In the genomic region with DNA sequence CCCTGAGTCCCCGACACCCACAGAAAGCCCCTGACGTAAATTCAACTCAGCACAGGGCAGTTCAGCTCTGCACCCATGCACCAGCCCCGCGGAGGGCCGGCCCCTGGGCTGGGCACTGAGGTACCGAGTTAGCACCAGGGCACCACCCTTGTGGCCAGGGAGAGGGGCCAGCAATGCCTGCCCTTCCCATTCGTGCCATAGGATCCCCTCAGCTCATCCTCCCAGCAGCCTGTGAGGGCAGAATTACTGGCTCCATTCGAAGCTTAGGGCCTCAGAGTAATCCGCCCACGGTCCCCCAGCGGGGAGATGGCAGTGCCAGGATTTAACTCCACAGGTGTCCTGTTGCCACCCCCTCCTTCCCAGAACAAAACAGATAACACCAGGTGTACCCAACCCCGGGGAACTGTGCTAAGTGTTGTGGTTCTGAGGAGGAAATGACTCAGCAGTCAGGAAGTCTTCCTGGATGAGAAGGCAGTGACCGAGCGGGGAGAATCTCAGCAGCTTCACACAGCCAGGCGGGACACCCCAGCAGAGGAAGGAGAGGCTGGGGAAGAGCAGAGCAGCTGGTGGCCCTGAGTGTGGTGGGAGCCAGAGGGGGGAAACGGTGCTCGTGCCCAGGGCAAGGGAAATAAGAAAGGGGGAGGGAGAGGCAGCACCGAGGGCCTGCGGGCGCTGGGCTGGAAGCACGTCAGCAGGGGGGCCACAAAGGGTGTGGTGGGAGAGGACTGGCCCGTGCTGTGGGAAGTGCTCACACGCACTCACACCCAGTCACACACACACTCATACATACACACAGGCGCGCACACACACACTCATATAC, we compare ENCODE assay signal across 9 cellular contexts. TPM values are rescaled to one million over a fixed set of nuclear protein-coding genes. Genes with fewer than 3 reads are reported as not detected.
DNase-seq lines count a peak whose midpoint lies in the region; ATAC-seq, FAIRE-seq and TF ChIP-seq lines count a peak whose summit lies in the region.
"Had no signal": no experiment of that assay in that cellular context is flagged by ENCODE, and none has a peak within 500 bp of the region (broad histone marks: within the 10 kb centered on the region; RNA-seq: fewer than 3 reads in every experiment).

No MANE protein-coding gene starts in this region.

- H3K27ac ChIP-seq in endothelial cell of umbilical vein (ENCODE audit: insufficient read depth, low read depth, low read length) (peak overlapping the region; percentile 4), upper lobe of left lung (peak overlapping the region; percentile 56 to 87 (median 79))
- H3K27ac ChIP-seq: cardiac muscle cell had no signal

- 31 to 51% methylated on average over 19 to 24 of the region's 25 CpGs for WGBS in upper lobe of left lung, 2 donors

- no peak overlapping the region for H3K4me2 ChIP-seq in endothelial cell of umbilical vein (ENCODE audit: insufficient read depth, low read length)

- CTCF ChIA-PET in activated CD4-positive, alpha-beta T cell treated with anti-CD3 and anti-CD28 coated beads for 36 hours (lab: Charles Lee) = no interaction called here
- CTCF ChIA-PET in endothelial cell of umbilical vein (lab: Charles Lee) = interaction anchor here (1.2 to 2.0 kb wide), 6 partner anchors 11 to 236 kb away, joined by 3 to 15 read pairs (median 4); no protein-coding TSS in a partner anchor

- POLR2A ChIA-PET in activated CD4-positive, alpha-beta T cell treated with anti-CD3 and anti-CD28 coated beads for 36 hours (lab: Charles Lee) = no interaction called here
- POLR2A ChIA-PET in endothelial cell of umbilical vein (lab: Charles Lee) = no interaction called here

- H3K4me1 ChIP-seq in endothelial cell of umbilical vein (ENCODE audit: control insufficient read depth, extremely low read depth, insufficient read depth, low read length) = peaks cover 27% of the 10 kb centered on the region
- H3K4me1 ChIP-seq in upper lobe of left lung = peaks cover 25 to 45% (median 32%) of the 10 kb centered on the region in 4 donors

- TF ChIP-seq EP300 in upper lobe of left lung (IDR thresholded peaks at IDR 0.05) = peak in 1 of 4 donors; percentile 7

- H3K4me3 ChIP-seq in endothelial cell of umbilical vein (replicated peaks in 1 of 3; ENCODE audit: insufficient read depth in 1 of 3, low read depth in 1 of 3, low read length in 3 of 3) = no peak overlapping the region
- peak overlapping the region in 1 of 4 donors; percentile 11 for H3K4me3 ChIP-seq in upper lobe of left lung
- H3K4me3 ChIP-seq: cardiac muscle cell had no signal

- H3K27me3 Mint-ChIP-seq in activated CD4-positive, alpha-beta T cell treated with anti-CD3 and anti-CD28 coated beads for 36 hours = peaks cover 11% of the 10 kb centered on the region

- no peak overlapping the region for H3K9ac ChIP-seq in endothelial cell of umbilical vein (replicated peaks; ENCODE audit: extremely low read depth, insufficient read depth, low read length)

- H3K9me3 ChIP-seq in endothelial cell of umbilical vein (replicated peaks; ENCODE audit: control insufficient read depth, insufficient read depth, low read length) (no peaks in the 10 kb centered on the region), upper lobe of left lung (no peaks in the 10 kb centered on the region)

- no peak for TF ChIP-seq POLR2A in endothelial cell of umbilical vein (IDR thresholded peaks at IDR 0.05; ENCODE audit: low read depth, low read length)
- TF ChIP-seq POLR2A in upper lobe of left lung (IDR thresholded peaks at IDR 0.05) = no peak

- H3K9me1 ChIP-seq in endothelial cell of umbilical vein (replicated peaks; ENCODE audit: control insufficient read depth, extremely low read depth, insufficient read depth, low read length) = no peaks in the 10 kb centered on the region

- no peaks in the 10 kb centered on the region for H3K36me3 ChIP-seq in endothelial cell of umbilical vein (ENCODE audit: control insufficient read depth in 2 of 2, extremely low read depth in 1 of 2, insufficient read depth in 2 of 2, low read length in 2 of 2)
- no peaks in the 10 kb centered on the region for H3K36me3 ChIP-seq in upper lobe of left lung
- H3K36me3 ChIP-seq: cardiac muscle cell had no signal

- BruUV-seq in endothelial cell of umbilical vein (replicated peaks; lab: Mats Ljungman, UMichigan) = no TSS peak

- H4K20me1 ChIP-seq in endothelial cell of umbilical vein (replicated peaks; ENCODE audit: control insufficient read depth, extremely low read depth, insufficient read depth, low read length) = no peaks in the 10 kb centered on the region

- H3K27ac Mint-ChIP-seq in activated CD4-positive, alpha-beta T cell treated with anti-CD3 and anti-CD28 coated beads for 36 hours = no peak overlapping the region

- H3K36me3 Mint-ChIP-seq in activated CD4-positive, alpha-beta T cell treated with anti-CD3 and anti-CD28 coated beads for 36 hours (ENCODE audit: low read depth) = no peaks in the 10 kb centered on the region

- peak overlapping the region; percentile 0 for H3K4me3 Mint-ChIP-seq in activated CD4-positive, alpha-beta T cell treated with anti-CD3 and anti-CD28 coated beads for 36 hours

- no peaks in the 10 kb centered on the region for H3K79me2 ChIP-seq in endothelial cell of umbilical vein (ENCODE audit: control insufficient read depth, insufficient read depth, low read length)

- peak; percentile 75 for DNase-seq in GM13976 (ENCODE audit: low spot score)
- peak; percentile 62 for DNase-seq in NCI-H1417 treated with DMSO at 0.1 percent for 48 hours (lab: John Stamatoyannopoulos, UW)
- DNase-seq in activated CD4-positive, alpha-beta T cell treated with anti-CD3 and anti-CD28 coated beads for 36 hours = peak; percentile 72
- DNase-seq in endothelial cell of umbilical vein (ENCODE audit: low read depth, low spot score) = peak; percentile 89
- DNase-seq in myocyte (ENCODE audit: low read depth) = peak; percentile 99
- peak; percentile 81 to 84 for DNase-seq in upper lobe of left lung
- DNase-seq in NCI-H1694 (lab: John Stamatoyannopoulos, UW) = no peak

- intact Hi-C loops in activated CD4-positive, alpha-beta T cell treated with anti-CD3 and anti-CD28 coated beads for 36 hours (cut with DNase I, micrococcal nuclease) = loop anchor here in 1 of 2 experiments (1.0 to 5.0 kb wide), 3 partner anchors 28 to 156 kb away; no protein-coding TSS in a partner anchor
- intact Hi-C loops in endothelial cell of umbilical vein (cut with micrococcal nuclease) = loop anchor here (1.0 to 2.0 kb wide), 4 partner anchors 33 to 158 kb away; partner anchors contain the start of gene CHST15

- H2AFZ ChIP-seq in endothelial cell of umbilical vein (ENCODE audit: low read depth, low read length) = no peak overlapping the region

- in situ Hi-C loops in GM13976 (cut with MboI; ENCODE audit: low sequenced_read_pairs, unreplicated experiment) = no loop called here

- H3K27me3 ChIP-seq in endothelial cell of umbilical vein (ENCODE audit: control insufficient read depth in 2 of 2, insufficient read depth in 2 of 2, low read length in 2 of 2) (no peaks in the 10 kb centered on the region), upper lobe of left lung (no peaks in the 10 kb centered on the region)
- H3K27me3 ChIP-seq: cardiac muscle cell had no signal

- H3K4me1 Mint-ChIP-seq in activated CD4-positive, alpha-beta T cell treated with anti-CD3 and anti-CD28 coated beads for 36 hours = no peaks in the 10 kb centered on the region

- ATAC-seq in HG02642 (IDR thresholded peaks at IDR 0.05; ENCODE audit: poor library complexity, unreplicated experiment) = peak; percentile 82
- peak; percentile 85 for ATAC-seq in activated CD4-positive, alpha-beta T cell treated with anti-CD3 and anti-CD28 coated beads for 36 hours
- peak; percentile 53 to 80 for ATAC-seq in upper lobe of left lung (ENCODE audit: low FRiP score in 2 of 2)

- TF ChIP-seq CTCF in GM13976 (IDR thresholded peaks at IDR 0.05; ENCODE audit: borderline replicate concordance, control extremely low read depth, extremely low read depth, insufficient read depth, missing control alignments) = no peak
- no peak for TF ChIP-seq CTCF in endothelial cell of umbilical vein (IDR thresholded peaks at IDR 0.05; ENCODE audit: extremely low read depth in 1 of 2, insufficient read depth in 1 of 2, low read depth in 1 of 2, low read length in 2 of 2)
- peak in 1 of 6 experiments; percentile 5 for TF ChIP-seq CTCF in upper lobe of left lung (IDR thresholded peaks at IDR 0.05)

- H3K9me3 Mint-ChIP-seq in activated CD4-positive, alpha-beta T cell treated with anti-CD3 and anti-CD28 coated beads for 36 hours (ENCODE audit: low read depth) = no peaks in the 10 kb centered on the region

- FAIRE-seq in endothelial cell of umbilical vein (lab: Jason Lieb, UNC) = no peak

- dilution Hi-C loops in endothelial cell of umbilical vein (cut with MboI; ENCODE audit: extremely low pct_ligation_motif_present, low sequenced_read_pairs) = no loop called here

TF ChIP-seq in endothelial cell of umbilical vein, 7 proteins besides CTCF, POLR2A, EP300 and RAD21:
- no peak for TF ChIP-seq MYC (IDR thresholded peaks at IDR 0.05; ENCODE audit: low read depth, low read length)
- TF ChIP-seq MAX (IDR thresholded peaks at IDR 0.05; ENCODE audit: insufficient read depth, insufficient read length) = no peak
- peak; percentile 61 for TF ChIP-seq POLR2AphosphoS5 (IDR thresholded peaks at IDR 0.05; ENCODE audit: insufficient read depth, low read depth, low read length)
- TF ChIP-seq EZH2 (IDR thresholded peaks at IDR 0.05; ENCODE audit: borderline replicate concordance, low read depth, low read length, severe bottlenecking) = no peak
- TF ChIP-seq FOS (IDR thresholded peaks at IDR 0.05; ENCODE audit: borderline replicate concordance, insufficient read depth, low read length) = peak; percentile 69
- TF ChIP-seq GATA2 (IDR thresholded peaks at IDR 0.05; ENCODE audit: insufficient read depth, insufficient read length, low read depth, low read length) = peak; percentile 61
- peak; percentile 67 for TF ChIP-seq JUN (IDR thresholded peaks at IDR 0.05; ENCODE audit: borderline replicate concordance, insufficient read depth, insufficient read length, low read depth)
TF ChIP-seq in endothelial cell of umbilical vein: peak in this region for 4.

RNA-seq across cellular contexts. Expression of gene CHST15, which starts 59.6 kb away (rescaled TPM):
- total RNA-seq in activated CD4-positive, alpha-beta T cell treated with anti-CD3 and anti-CD28 coated beads for 36 hours = under 1 TPM; 0.40 to 0.43 TPM
- total RNA-seq in endothelial cell of umbilical vein (23.1 and 29.2 TPM in 2 replicates), myocyte (26.9 and 30.0 TPM in 2 replicates), upper lobe of left lung (10 to 100 TPM; 16.1 to 54.5 (median 27.3) TPM)
- 21.8 and 23.1 TPM in 2 replicates for polyA plus RNA-seq in endothelial cell of umbilical vein
- polyA plus RNA-seq in endothelial cell of umbilical vein (2011; cell fraction: cytosol; rRNA removed) = 14.3 and 15.2 TPM in 2 replicates
- 29.3 and 31.5 TPM in 2 replicates for polyA plus RNA-seq in endothelial cell of umbilical vein (2011; cell fraction: nucleus; rRNA removed)
- polyA plus RNA-seq in endothelial cell of umbilical vein (2012) = 3.8 and 6.1 TPM in 2 replicates
- polyA minus RNA-seq in endothelial cell of umbilical vein = 41.4 and 50.1 TPM in 2 replicates
- polyA minus RNA-seq in endothelial cell of umbilical vein (2011; cell fraction: cytosol; rRNA and poly(A)+ RNA removed) = 4.9 TPM
- polyA minus RNA-seq in endothelial cell of umbilical vein (2011; cell fraction: nucleus; rRNA and poly(A)+ RNA removed) = 25.5 and 33.0 TPM in 2 replicates
- polyA plus RNA-seq in myocyte (2012) = 27.6 TPM

Comparison
In these comparisons a context has a peak if more than half of its experiments do, and no peak if none do; other contexts are left out.
1. RNA of gene CHST15, which starts 59.6 kb away (total RNA-seq): 23.1 to 29.2 TPM in endothelial cell of umbilical vein, 16.1 to 54.5 TPM in upper lobe of left lung and 26.9 to 30.0 TPM in myocyte; 0.40 to 0.43 TPM in activated CD4-positive, alpha-beta T cell treated with anti-CD3 and anti-CD28 coated beads for 36 hours; every median in the first group is over 10 times any median in the second.
2. Peak in every context shown above with its lines, with median percentiles within 50 percentile points of each other: ATAC-seq.